18 cellular contexts compared by ENCODE assay signal in genomic region chr4:48300004-48300403, GRCh38. TPM values are rescaled to one million over a fixed set of nuclear protein-coding genes. Genes with fewer than 3 reads are reported as not detected.
"Had no signal": no experiment of that assay in that cellular context is flagged by ENCODE, and none has a peak within 500 bp of the region (broad histone marks: within the 10 kb centered on the region; RNA-seq: fewer than 3 reads in every experiment).

No MANE protein-coding gene starts in this region.

- H3K36me3 ChIP-seq: ascending aorta, gastrocnemius medialis, heart left ventricle, ovary, sigmoid colon, thyroid gland had no signal

- H3K9me3 ChIP-seq: ascending aorta, gastrocnemius medialis, heart left ventricle, ovary, sigmoid colon, thyroid gland had no signal

- H3K27ac ChIP-seq: ascending aorta, gastrocnemius medialis, heart left ventricle, ovary, sigmoid colon, thyroid gland had no signal

- DNase-seq: activated CD4-positive, alpha-beta T cell treated with anti-CD3 and anti-CD28 coated beads for 1 hour; activated CD4-positive, alpha-beta T cell treated with anti-CD3 and anti-CD28 coated beads, Interleukin-2, amount 50 U/mL, for 4 hours; activated naive CD4-positive, alpha-beta T cell treated with Interleukin-2 at 50 U/mL for 16 hours; activated naive CD8-positive, alpha-beta T cell treated with anti-CD3 and anti-CD28 coated beads, Interleukin-2, amount 50 U/mL, for 24 hours; activated T-cell treated with anti-CD3 and anti-CD28 coated beads for 4 hours; gastrocnemius medialis; heart left ventricle; islet precursor cell; midbrain; ovary; sigmoid colon; stimulated activated CD4-positive, alpha-beta T cell treated with anti-CD3 and anti-CD28 coated beads, Interleukin-12 subunit alpha, Interleukin-12 subunit beta, amount 100 ng/mL, for 4 hours; stimulated activated CD4-positive, alpha-beta T cell treated with anti-CD3 and anti-CD28 coated beads, Interleukin-2, amount 100 ng/mL, for 24 hours; T-cell; T1000; thyroid gland had no signal

- H3K4me3 ChIP-seq: ascending aorta, gastrocnemius medialis, heart left ventricle, ovary, sigmoid colon, thyroid gland had no signal

- H3K4me1 ChIP-seq: ascending aorta, gastrocnemius medialis, heart left ventricle, sigmoid colon, thyroid gland had no signal

- H3K27me3 ChIP-seq: ascending aorta, gastrocnemius medialis, heart left ventricle, ovary, sigmoid colon, thyroid gland had no signal

RNA-seq across cellular contexts. Expression of gene TEC, which starts 30.4 kb away (rescaled TPM):
- polyA plus RNA-seq: neural cell had no signal
